ENCODE assay signal across 1 cellular context in the genomic region with DNA sequence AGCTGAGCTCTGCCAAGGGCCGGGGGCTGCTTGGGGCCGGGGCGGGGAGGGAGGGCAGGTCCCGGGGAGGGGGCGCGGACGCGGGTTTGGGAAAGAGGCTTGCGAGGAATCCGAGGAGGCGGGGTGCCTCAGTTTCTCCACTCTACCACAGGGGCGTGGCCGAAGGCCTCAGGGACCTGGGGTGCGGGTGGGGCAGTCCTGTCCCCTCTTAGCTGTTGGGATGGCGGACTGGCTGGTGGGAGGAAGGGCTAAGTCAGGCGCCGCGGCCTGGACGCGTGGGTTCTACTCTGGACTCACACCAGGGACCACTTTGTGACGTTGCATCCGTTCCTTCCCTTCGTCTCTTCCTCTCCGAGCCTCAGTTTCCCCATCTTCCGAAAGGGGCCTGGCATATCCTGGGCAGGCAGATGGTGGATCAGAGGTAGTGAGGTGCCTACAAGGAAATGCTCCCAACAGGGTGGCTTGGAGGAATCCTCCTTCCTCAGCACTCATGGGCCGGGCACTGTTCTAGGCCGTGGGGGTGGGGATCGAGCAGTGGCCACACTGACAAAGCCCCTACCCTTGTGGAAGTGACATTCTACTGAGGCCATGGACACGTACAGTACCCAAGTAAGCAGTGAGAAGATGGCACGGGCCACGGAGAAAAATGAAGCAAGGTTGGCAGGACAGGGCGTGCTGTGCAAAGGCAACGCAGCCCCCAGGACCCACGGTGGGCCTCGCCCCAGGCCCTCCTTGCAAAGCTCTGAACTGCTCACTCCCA.
TF ChIP-seq lines count a peak whose summit lies in the region.

No MANE protein-coding gene starts in this region.

TF ChIP-seq in WTC11, 78 proteins besides CTCF, POLR2A, EP300 and RAD21 (continued from another document):
- TF ChIP-seq, protein P1, sequence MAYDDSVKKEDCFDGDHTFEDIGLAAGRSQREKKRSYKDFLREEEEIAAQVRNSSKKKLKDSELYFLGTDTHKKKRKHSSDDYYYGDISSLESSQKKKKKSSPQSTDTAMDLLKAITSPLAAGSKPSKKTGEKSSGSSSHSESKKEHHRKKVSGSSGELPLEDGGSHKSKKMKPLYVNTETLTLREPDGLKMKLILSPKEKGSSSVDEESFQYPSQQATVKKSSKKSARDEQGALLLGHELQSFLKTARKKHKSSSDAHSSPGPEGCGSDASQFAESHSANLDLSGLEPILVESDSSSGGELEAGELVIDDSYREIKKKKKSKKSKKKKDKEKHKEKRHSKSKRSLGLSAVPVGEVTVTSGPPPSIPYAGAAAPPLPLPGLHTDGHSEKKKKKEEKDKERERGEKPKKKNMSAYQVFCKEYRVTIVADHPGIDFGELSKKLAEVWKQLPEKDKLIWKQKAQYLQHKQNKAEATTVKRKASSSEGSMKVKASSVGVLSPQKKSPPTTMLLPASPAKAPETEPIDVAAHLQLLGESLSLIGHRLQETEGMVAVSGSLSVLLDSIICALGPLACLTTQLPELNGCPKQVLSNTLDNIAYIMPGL (CRISPR knock-in tag; IDR thresholded peaks at IDR 0.05) = no peak
- TF ChIP-seq, protein P2, sequence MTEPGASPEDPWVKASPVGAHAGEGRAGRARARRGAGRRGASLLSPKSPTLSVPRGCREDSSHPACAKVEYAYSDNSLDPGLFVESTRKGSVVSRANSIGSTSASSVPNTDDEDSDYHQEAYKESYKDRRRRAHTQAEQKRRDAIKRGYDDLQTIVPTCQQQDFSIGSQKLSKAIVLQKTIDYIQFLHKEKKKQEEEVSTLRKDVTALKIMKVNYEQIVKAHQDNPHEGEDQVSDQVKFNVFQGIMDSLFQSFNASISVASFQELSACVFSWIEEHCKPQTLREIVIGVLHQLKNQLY (CRISPR knock-in tag; IDR thresholded peaks at IDR 0.05) = no peak
- TF ChIP-seq ZNF317 (CRISPR knock-in tag; IDR thresholded peaks at IDR 0.05; ENCODE audit: borderline replicate concordance, low read depth) (no peak), TP53 (CRISPR knock-in tag; IDR thresholded peaks at IDR 0.05) (no peak), ZNF263 (CRISPR knock-in tag; IDR thresholded peaks at IDR 0.05; ENCODE audit: low read depth) (no peak), GABPB1 (CRISPR knock-in tag; IDR thresholded peaks at IDR 0.05) (no peak), RELA (CRISPR knock-in tag; IDR thresholded peaks at IDR 0.05; ENCODE audit: borderline replicate concordance) (no peak)
- TF ChIP-seq, protein P3, sequence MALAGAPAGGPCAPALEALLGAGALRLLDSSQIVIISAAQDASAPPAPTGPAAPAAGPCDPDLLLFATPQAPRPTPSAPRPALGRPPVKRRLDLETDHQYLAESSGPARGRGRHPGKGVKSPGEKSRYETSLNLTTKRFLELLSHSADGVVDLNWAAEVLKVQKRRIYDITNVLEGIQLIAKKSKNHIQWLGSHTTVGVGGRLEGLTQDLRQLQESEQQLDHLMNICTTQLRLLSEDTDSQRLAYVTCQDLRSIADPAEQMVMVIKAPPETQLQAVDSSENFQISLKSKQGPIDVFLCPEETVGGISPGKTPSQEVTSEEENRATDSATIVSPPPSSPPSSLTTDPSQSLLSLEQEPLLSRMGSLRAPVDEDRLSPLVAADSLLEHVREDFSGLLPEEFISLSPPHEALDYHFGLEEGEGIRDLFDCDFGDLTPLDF (CRISPR knock-in tag; IDR thresholded peaks at IDR 0.05) = no peak
